3 cellular contexts compared by ENCODE assay signal in the genomic region with DNA sequence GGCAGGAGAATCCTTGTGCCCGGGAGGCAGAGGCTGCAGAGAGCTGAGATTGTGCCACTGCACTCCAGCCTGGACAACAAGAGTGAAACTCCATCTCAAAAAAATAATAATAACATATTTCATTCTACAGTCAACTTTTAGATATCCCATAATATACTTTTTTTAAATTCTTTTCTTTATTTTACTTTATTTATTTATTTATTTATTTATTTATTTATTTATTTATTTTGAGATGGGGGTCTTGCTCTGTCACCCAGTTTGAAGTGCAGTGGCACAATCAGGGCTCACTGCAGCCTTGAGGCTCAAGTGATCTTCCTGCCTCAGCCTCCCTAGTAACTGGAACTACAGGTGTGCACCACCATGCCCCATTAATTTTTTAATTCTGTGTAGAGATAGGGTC. TPM values are rescaled to one million over a fixed set of nuclear protein-coding genes. Genes with fewer than 3 reads are reported as not detected.
"Had no signal": no experiment of that assay in that cellular context is flagged by ENCODE, and none has a peak within 500 bp of the region (broad histone marks: within the 10 kb centered on the region; RNA-seq: fewer than 3 reads in every experiment).

No MANE protein-coding gene starts in this region.

RNA-seq across cellular contexts. Expression of a gene that starts 3.9 kb away (rescaled TPM):
- total RNA-seq: ureter, vagina had no signal
- polyA plus RNA-seq: stomach had no signal
